1 cellular context compared by ENCODE assay signal in genomic region chr1:91781371-91781825, GRCh38.
TF ChIP-seq lines count a peak whose summit lies in the region.

No MANE protein-coding gene starts in this region.

TF ChIP-seq in K562, 482 proteins besides CTCF, POLR2A, EP300 and RAD21 (continued from another document):
- TF ChIP-seq, protein P1, sequence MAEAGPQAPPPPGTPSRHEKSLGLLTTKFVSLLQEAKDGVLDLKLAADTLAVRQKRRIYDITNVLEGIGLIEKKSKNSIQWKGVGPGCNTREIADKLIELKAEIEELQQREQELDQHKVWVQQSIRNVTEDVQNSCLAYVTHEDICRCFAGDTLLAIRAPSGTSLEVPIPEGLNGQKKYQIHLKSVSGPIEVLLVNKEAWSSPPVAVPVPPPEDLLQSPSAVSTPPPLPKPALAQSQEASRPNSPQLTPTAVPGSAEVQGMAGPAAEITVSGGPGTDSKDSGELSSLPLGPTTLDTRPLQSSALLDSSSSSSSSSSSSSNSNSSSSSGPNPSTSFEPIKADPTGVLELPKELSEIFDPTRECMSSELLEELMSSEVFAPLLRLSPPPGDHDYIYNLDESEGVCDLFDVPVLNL (CRISPR knock-in tag; IDR thresholded peaks at IDR 0.05; ENCODE audit: low read depth), result no peak
- TF ChIP-seq SETDB1 (IDR thresholded peaks at IDR 0.05; ENCODE audit: low read length), result no peak
- TF ChIP-seq ZFX (CRISPR knock-in tag; IDR thresholded peaks at IDR 0.05), result no peak
- TF ChIP-seq JUND (IDR thresholded peaks at IDR 0.05; ENCODE audit: borderline replicate concordance, low read depth, low read length), result peak; percentile 73
- peak; percentile 66; the same call in 1 of the 3 replicates for TF ChIP-seq JUND (tag; IDR thresholded peaks at IDR 0.05; ENCODE audit: borderline replicate concordance, low read depth, low read length)
- peak in 1 of 2 experiments; percentile 47; a peak in 1 of 4 replicates for TF ChIP-seq SRF (CRISPR knock-in tag; IDR thresholded peaks at IDR 0.05)
- 0 out of 2 replicates have a peak, but pooled peaks have one; percentile 13 for TF ChIP-seq SMARCA4 (IDR thresholded peaks at IDR 0.05)
- peak; percentile 32 for TF ChIP-seq MEIS2 (IDR thresholded peaks at IDR 0.05; ENCODE audit: partially characterized antibody)
- TF ChIP-seq GATAD2B (IDR thresholded peaks at IDR 0.05; ENCODE audit: borderline replicate concordance), result no peak
